Comparison of ENCODE assay signal across 12 cellular contexts in genomic region chr10:69056536-69057260, GRCh38. TPM values are rescaled to one million over a fixed set of nuclear protein-coding genes. Genes with fewer than 3 reads are reported as not detected.
DNase-seq lines count a peak whose midpoint lies in the region; ATAC-seq and TF ChIP-seq lines count a peak whose summit lies in the region.
"Had no signal": no experiment of that assay in that cellular context is flagged by ENCODE, and none has a peak within 500 bp of the region (broad histone marks: within the 10 kb centered on the region; RNA-seq: fewer than 3 reads in every experiment).

No MANE protein-coding gene starts in this region.

- ATAC-seq in activated CD8-positive, alpha-beta T cell treated with anti-CD3 and anti-CD28 coated beads for 36 hours: peak; percentile 9
- ATAC-seq in left lung: no peak
- peak; percentile 50 for ATAC-seq in stimulated activated memory B cell treated with anti-CD40 and anti-IgM and Interleukin-4, amounts not matched to agents 10 μg/mL and 1 μg/mL and 100 μg/mL, for 72 hours
- no peak for ATAC-seq in GM18870 (IDR thresholded peaks at IDR 0.05; ENCODE audit: unreplicated experiment)

- H3K36me3 ChIP-seq in left lung (no peaks in the 10 kb centered on the region), Caco-2 (ENCODE audit: control insufficient read depth, insufficient read depth, low read length) (no peaks in the 10 kb centered on the region)
- H3K36me3 ChIP-seq: brain microvascular endothelial cell had no signal

- H3K27ac ChIP-seq in left lung: peak overlapping the region; percentile 61 to 86
- H3K27ac ChIP-seq: 22Rv1, KMS-11 had no signal

- H3K9me3 ChIP-seq in left lung (no peaks in the 10 kb centered on the region), Caco-2 (no peaks in the 10 kb centered on the region)

- H3K27ac Mint-ChIP-seq in activated CD8-positive, alpha-beta T cell treated with anti-CD3 and anti-CD28 coated beads for 36 hours: peak overlapping the region; percentile 79
- H3K27ac Mint-ChIP-seq in stimulated activated memory B cell treated with anti-CD40 and anti-IgM and Interleukin-4, amounts not matched to agents 10 μg/mL and 1 μg/mL and 100 μg/mL, for 72 hours: peak overlapping the region; percentile 78
- no peak overlapping the region for H3K27ac Mint-ChIP-seq in Caco-2 (ENCODE audit: unreplicated experiment)
- H3K27ac Mint-ChIP-seq: memory B cell had no signal

- H3K27me3 Mint-ChIP-seq in activated CD8-positive, alpha-beta T cell treated with anti-CD3 and anti-CD28 coated beads for 36 hours: no peaks in the 10 kb centered on the region
- H3K27me3 Mint-ChIP-seq in stimulated activated memory B cell treated with anti-CD40 and anti-IgM and Interleukin-4, amounts not matched to agents 10 μg/mL and 1 μg/mL and 100 μg/mL, for 72 hours: no peaks in the 10 kb centered on the region
- peaks cover 6% of the 10 kb centered on the region for H3K27me3 Mint-ChIP-seq in Caco-2 (ENCODE audit: insufficient read depth, unreplicated experiment)
- H3K27me3 Mint-ChIP-seq: memory B cell had no signal

- peak; percentile 29 for DNase-seq in NK-92 treated with Interleukin-12 subunit alpha and Interleukin-12 subunit beta, amount 100 ng/mL, for 24 hours (lab: John Stamatoyannopoulos, UW)
- DNase-seq in NK-92 (lab: John Stamatoyannopoulos, UW; ENCODE audit: unreplicated experiment) (no peak), left lung (no peak), Caco-2 (no peak), C1 segment of cervical spinal cord (lab: John Stamatoyannopoulos, UW) (no peak)
- DNase-seq in activated CD8-positive, alpha-beta T cell treated with anti-CD3 and anti-CD28 coated beads for 36 hours: no peak
- DNase-seq: brain microvascular endothelial cell had no signal

- H3K4me3 ChIP-seq in left lung (no peak overlapping the region), Caco-2 (ENCODE audit: low read depth, low read length) (no peak overlapping the region)

- intact Hi-C loops in activated CD8-positive, alpha-beta T cell treated with anti-CD3 and anti-CD28 coated beads for 36 hours (cut with micrococcal nuclease): no loop called here
- intact Hi-C loops in left lung (cut with DNase I): no loop called here
- intact Hi-C loops in Caco-2 (cut with micrococcal nuclease; ENCODE audit: unreplicated experiment): no loop called here

- H3K27me3 ChIP-seq in left lung (no peaks in the 10 kb centered on the region), Caco-2 (replicated peaks; ENCODE audit: control insufficient read depth, insufficient read depth, low read length) (no peaks in the 10 kb centered on the region)
- H3K27me3 ChIP-seq: brain microvascular endothelial cell had no signal

- no peak overlapping the region for H3K4me3 Mint-ChIP-seq in activated CD8-positive, alpha-beta T cell treated with anti-CD3 and anti-CD28 coated beads for 36 hours
- H3K4me3 Mint-ChIP-seq in stimulated activated memory B cell treated with anti-CD40 and anti-IgM and Interleukin-4, amounts not matched to agents 10 μg/mL and 1 μg/mL and 100 μg/mL, for 72 hours: peak overlapping the region; percentile 38
- H3K4me3 Mint-ChIP-seq in Caco-2 (ENCODE audit: unreplicated experiment): no peak overlapping the region
- H3K4me3 Mint-ChIP-seq: memory B cell had no signal

- no peaks in the 10 kb centered on the region for H3K36me3 Mint-ChIP-seq in activated CD8-positive, alpha-beta T cell treated with anti-CD3 and anti-CD28 coated beads for 36 hours (ENCODE audit: low read depth)
- no peaks in the 10 kb centered on the region for H3K36me3 Mint-ChIP-seq in stimulated activated memory B cell treated with anti-CD40 and anti-IgM and Interleukin-4, amounts not matched to agents 10 μg/mL and 1 μg/mL and 100 μg/mL, for 72 hours
- H3K36me3 Mint-ChIP-seq in Caco-2 (ENCODE audit: insufficient read depth, unreplicated experiment): no peaks in the 10 kb centered on the region
- H3K36me3 Mint-ChIP-seq: memory B cell had no signal

- POLR2A ChIA-PET in activated CD8-positive, alpha-beta T cell treated with anti-CD3 and anti-CD28 coated beads for 36 hours (lab: Charles Lee): interaction anchor here (0.6 to 2.9 kb wide), 6 partner anchors 9 to 56 kb away, joined by 3 to 22 read pairs (median 3); partner anchors contain the start of gene SRGN
- POLR2A ChIA-PET in Caco-2 (lab: Charles Lee): no interaction called here

- H3K4me1 ChIP-seq in left lung (peaks cover under 1 to 92% of the 10 kb centered on the region in 2 donors), Caco-2 (peaks cover 2% of the 10 kb centered on the region; the same call in 1 of the 2 replicates)

- peaks cover 52% of the 10 kb centered on the region for H3K4me1 Mint-ChIP-seq in activated CD8-positive, alpha-beta T cell treated with anti-CD3 and anti-CD28 coated beads for 36 hours (ENCODE audit: low read depth)
- peaks cover 58% of the 10 kb centered on the region for H3K4me1 Mint-ChIP-seq in stimulated activated memory B cell treated with anti-CD40 and anti-IgM and Interleukin-4, amounts not matched to agents 10 μg/mL and 1 μg/mL and 100 μg/mL, for 72 hours
- no peaks in the 10 kb centered on the region for H3K4me1 Mint-ChIP-seq in Caco-2 (ENCODE audit: low read depth, unreplicated experiment)

- no peak for TF ChIP-seq CTCF in activated CD8-positive, alpha-beta T cell treated with anti-CD3 and anti-CD28 coated beads for 36 hours (IDR thresholded peaks at IDR 0.05)
- no peak for TF ChIP-seq CTCF in left lung (IDR thresholded peaks at IDR 0.05)
- no peak for TF ChIP-seq CTCF in Caco-2 (IDR thresholded peaks at IDR 0.05; ENCODE audit: insufficient read depth in 1 of 2, low read depth in 1 of 2, low read length in 1 of 2, severe bottlenecking in 1 of 2, unreplicated experiment in 1 of 2)

- CTCF ChIA-PET in activated CD8-positive, alpha-beta T cell treated with anti-CD3 and anti-CD28 coated beads for 36 hours (lab: Charles Lee): interaction anchor here (1.8 to 4.0 kb wide), 2 partner anchors 9 to 51 kb away, joined by 4 to 25 read pairs; no protein-coding TSS in a partner anchor
- CTCF ChIA-PET in Caco-2 (lab: Charles Lee): no interaction called here

- no TSS peak for BruUV-seq in Caco-2 (replicated peaks; lab: Mats Ljungman, UMichigan)

- H3K9me3 Mint-ChIP-seq in activated CD8-positive, alpha-beta T cell treated with anti-CD3 and anti-CD28 coated beads for 36 hours: no peaks in the 10 kb centered on the region
- H3K9me3 Mint-ChIP-seq in stimulated activated memory B cell treated with anti-CD40 and anti-IgM and Interleukin-4, amounts not matched to agents 10 μg/mL and 1 μg/mL and 100 μg/mL, for 72 hours: no peaks in the 10 kb centered on the region
- H3K9me3 Mint-ChIP-seq in Caco-2 (ENCODE audit: unreplicated experiment): no peaks in the 10 kb centered on the region
- H3K9me3 Mint-ChIP-seq: memory B cell had no signal

RNA-seq across cellular contexts. Expression of gene SRGN, which starts 31.2 kb away (rescaled TPM):
- 100 to 1,000 TPM; 279 to 292 TPM for total RNA-seq in activated CD8-positive, alpha-beta T cell treated with anti-CD3 and anti-CD28 coated beads for 36 hours
- total RNA-seq in left lung (100 to 1,000 TPM; 131 to 533 TPM), Caco-2 (2022) (not detected in 2 replicates)

Comparison
In these comparisons a context has a peak if more than half of its experiments do, and no peak if none do; other contexts are left out.
1. ATAC-seq: peak in activated CD8-positive, alpha-beta T cell treated with anti-CD3 and anti-CD28 coated beads for 36 hours (single experiment) and stimulated activated memory B cell treated with anti-CD40 and anti-IgM and Interleukin-4, amounts not matched to agents 10 μg/mL and 1 μg/mL and 100 μg/mL, for 72 hours (single experiment); none in left lung (single experiment) and GM18870 (single experiment).
2. RNA of gene SRGN, which starts 31.2 kb away (total RNA-seq): 131 to 533 TPM in left lung and 279 to 292 TPM in activated CD8-positive, alpha-beta T cell treated with anti-CD3 and anti-CD28 coated beads for 36 hours; not detected in Caco-2; every median in the first group is over 100 times any median in the second.